Comparison of ENCODE assay signal across 8 cellular contexts in the genomic region with DNA sequence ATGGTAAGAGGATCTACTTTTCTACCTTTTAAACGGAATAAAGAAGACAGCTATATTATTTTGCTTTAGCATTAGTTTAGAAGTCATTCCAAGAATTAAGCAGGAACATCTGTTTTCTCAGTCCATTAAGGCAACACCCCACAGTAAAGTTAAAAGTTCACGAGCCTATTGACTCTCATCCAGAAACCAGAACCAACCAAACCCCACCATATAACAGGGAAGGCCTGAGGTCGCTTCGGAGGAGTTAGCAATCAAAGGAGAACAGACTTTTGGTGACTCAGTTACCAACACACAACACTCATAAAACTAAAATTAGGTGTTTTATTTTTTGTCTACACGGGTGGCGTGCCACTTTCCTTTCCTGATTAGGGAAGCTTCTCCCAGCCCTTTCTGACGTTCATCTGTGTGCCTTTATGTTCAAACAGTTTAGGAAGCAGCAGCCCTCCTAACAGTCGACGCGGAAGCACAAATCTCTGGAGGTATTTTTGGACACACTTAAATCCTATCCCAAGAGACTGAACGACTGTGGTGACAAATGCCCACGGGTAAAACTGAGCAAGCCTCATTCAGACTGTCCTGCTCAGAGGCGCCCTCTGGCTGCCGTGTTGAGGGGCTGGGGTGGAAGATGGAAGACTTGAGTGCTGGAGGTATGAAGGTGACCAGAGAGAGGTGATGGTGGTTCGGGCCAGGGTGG. TPM values are rescaled to one million over a fixed set of nuclear protein-coding genes. Genes with fewer than 3 reads are reported as not detected.
DNase-seq lines count a peak whose midpoint lies in the region; ATAC-seq, FAIRE-seq and TF ChIP-seq lines count a peak whose summit lies in the region.

No MANE protein-coding gene starts in this region.

- H3K27ac Mint-ChIP-seq in WTC11: no peak overlapping the region

- peak; percentile 24 for DNase-seq in GDM1 (lab: John Stamatoyannopoulos, UW)
- DNase-seq in NCI-H1092 treated with DMSO at 0.1 percent for 48 hours (lab: John Stamatoyannopoulos, UW): peak; percentile 35
- DNase-seq in WTC11 (ENCODE audit: low spot score): peak; percentile 78
- peak; percentile 46 for DNase-seq in mammary epithelial cell
- peak; percentile 56 for DNase-seq in kidney tubule cell (ENCODE audit: low spot score)
- DNase-seq in stimulated activated CD4-positive, alpha-beta T cell treated with anti-CD3 and anti-CD28 coated beads, Interleukin-4, amount 100 ng/mL, for 4 hours: peak; percentile 66 to 75
- DNase-seq in frontal cortex (ENCODE audit: low spot score in 2 of 2): no peak

- dilution Hi-C loops in mammary epithelial cell (cut with HindIII; ENCODE audit: low sequenced_read_pairs): loop anchor here (5.0 kb wide), 1 partner anchor 83 kb away; no protein-coding TSS in a partner anchor

- no peak overlapping the region for H3K4me3 ChIP-seq in mammary epithelial cell (replicated peaks in 1 of 3; ENCODE audit: insufficient read depth in 1 of 3, low read depth in 2 of 3, low read length in 3 of 3)

- POLR2A ChIA-PET in WTC11 (lab: Charles Lee): no interaction called here

- in situ Hi-C loops in mammary epithelial cell (cut with MboI; ENCODE audit: low sequenced_read_pairs in 2 of 2): no loop called here

- no peaks in the 10 kb centered on the region for H3K9me3 Mint-ChIP-seq in WTC11

- H3K27ac ChIP-seq in mammary epithelial cell (ENCODE audit: insufficient read depth, low read depth, low read length): peak overlapping the region; percentile 24

- BruUV-seq in mammary epithelial cell (replicated peaks; lab: Mats Ljungman, UMichigan): no TSS peak

- H3K36me3 Mint-ChIP-seq in WTC11: no peaks in the 10 kb centered on the region

- H3K9ac ChIP-seq in mammary epithelial cell (ENCODE audit: insufficient read depth, low read length): no peak overlapping the region

- H3K27me3 Mint-ChIP-seq in WTC11 (ENCODE audit: low read depth): peaks cover 13% of the 10 kb centered on the region

- no peaks in the 10 kb centered on the region for H3K36me3 ChIP-seq in mammary epithelial cell (ENCODE audit: insufficient read depth, low read length)

- no peak overlapping the region for H3K4me3 Mint-ChIP-seq in WTC11

- WGBS in mammary epithelial cell (ENCODE audit: low coverage, missing lambda C conversion rate): 44% methylated on average over 15 of the region's 15 CpGs

- FAIRE-seq in frontal cortex (lab: Jason Lieb, UNC): no peak

- H2AFZ ChIP-seq in mammary epithelial cell (ENCODE audit: low read depth, low read length): no peak overlapping the region

- peak; percentile 87 for ATAC-seq in WTC11
- no peak for ATAC-seq in GM18868 (IDR thresholded peaks at IDR 0.05; ENCODE audit: unreplicated experiment)

- H3K4me1 Mint-ChIP-seq in WTC11: peaks cover 24% of the 10 kb centered on the region

- H3K4me2 ChIP-seq in mammary epithelial cell (ENCODE audit: insufficient read depth, low read depth, low read length): peak overlapping the region; percentile 1

- H3K79me2 ChIP-seq in mammary epithelial cell (ENCODE audit: insufficient read depth, low read length): no peaks in the 10 kb centered on the region

- TF ChIP-seq CTCF in WTC11 (IDR thresholded peaks at IDR 0.05): peak; percentile 81
- TF ChIP-seq CTCF in mammary epithelial cell (conservative IDR thresholded peaks at IDR 0.05 in 1 of 2, IDR thresholded peaks at IDR 0.05 in 1 of 2; ENCODE audit: extremely low read depth in 1 of 2, insufficient read depth in 1 of 2, low read depth in 1 of 2, low read length in 2 of 2): peak; percentile 83 to 84

- no peaks in the 10 kb centered on the region for H3K27me3 ChIP-seq in mammary epithelial cell (ENCODE audit: insufficient read depth, low read length)

- CTCF ChIA-PET in WTC11 (lab: Charles Lee): interaction anchor here (0.6 to 2.5 kb wide), 7 partner anchors 10 to 43 kb away, joined by 3 to 10 read pairs (median 5); no protein-coding TSS in a partner anchor
- CTCF ChIA-PET in mammary epithelial cell (lab: Charles Lee; ENCODE audit: low non-redundant PET): interaction anchor here (0.6 kb wide), 2 partner anchors 18 to 1336 kb away, joined by 3 to 10 read pairs; no protein-coding TSS in a partner anchor

- no peaks in the 10 kb centered on the region for H4K20me1 ChIP-seq in mammary epithelial cell (ENCODE audit: insufficient read depth, low read length)

- H3K4me1 ChIP-seq in mammary epithelial cell (ENCODE audit: insufficient read depth, low read length): peaks cover 53% of the 10 kb centered on the region

- no peaks in the 10 kb centered on the region for H3K9me3 ChIP-seq in mammary epithelial cell (replicated peaks; ENCODE audit: insufficient read depth, low read length)

- intact Hi-C loops in mammary epithelial cell (cut with micrococcal nuclease): loop anchor here (1.0 to 5.0 kb wide), 5 partner anchors 16 to 277 kb away; no protein-coding TSS in a partner anchor

TF ChIP-seq in WTC11, 78 proteins besides CTCF, POLR2A, EP300 and RAD21:
- TF ChIP-seq TEAD4 (CRISPR knock-in tag; IDR thresholded peaks at IDR 0.05) (no peak), ZNF396 (CRISPR knock-in tag; IDR thresholded peaks at IDR 0.05; ENCODE audit: borderline replicate concordance) (no peak)
- TF ChIP-seq, protein P1, sequence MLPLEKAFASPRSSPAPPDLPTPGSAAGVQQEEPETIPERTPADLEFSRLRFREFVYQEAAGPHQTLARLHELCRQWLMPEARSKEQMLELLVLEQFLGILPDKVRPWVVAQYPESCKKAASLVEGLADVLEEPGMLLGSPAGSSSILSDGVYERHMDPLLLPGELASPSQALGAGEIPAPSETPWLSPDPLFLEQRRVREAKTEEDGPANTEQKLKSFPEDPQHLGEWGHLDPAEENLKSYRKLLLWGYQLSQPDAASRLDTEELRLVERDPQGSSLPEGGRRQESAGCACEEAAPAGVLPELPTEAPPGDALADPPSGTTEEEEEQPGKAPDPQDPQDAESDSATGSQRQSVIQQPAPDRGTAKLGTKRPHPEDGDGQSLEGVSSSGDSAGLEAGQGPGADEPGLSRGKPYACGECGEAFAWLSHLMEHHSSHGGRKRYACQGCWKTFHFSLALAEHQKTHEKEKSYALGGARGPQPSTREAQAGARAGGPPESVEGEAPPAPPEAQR (CRISPR knock-in tag; IDR thresholded peaks at IDR 0.05): peak; percentile 68; the same call in 1 of the 2 replicates

RNA-seq across cellular contexts. Expression of a gene that starts 8.6 kb away (rescaled TPM):
- total RNA-seq in WTC11 (2021) (not detected in 3 replicates), mammary epithelial cell (not detected), frontal cortex (not detected)
- polyA plus RNA-seq in mammary epithelial cell: not detected
- not detected for polyA minus RNA-seq in mammary epithelial cell

RNA-seq across cellular contexts. Expression of a gene that starts 9.0 kb away (rescaled TPM):
- total RNA-seq in WTC11 (2021): 0.52 to 0.76 TPM (median 0.71 TPM) in 3 replicates
- 1 to 10 TPM in 1 of 2 donors, under 1 TPM in 1; 0.14 to 3.0 TPM for total RNA-seq in mammary epithelial cell
- polyA plus RNA-seq in mammary epithelial cell: not detected
- not detected for polyA minus RNA-seq in mammary epithelial cell
- total RNA-seq in frontal cortex: 3.3 TPM

RNA-seq across cellular contexts. Expression of a gene that starts 55.8 kb away (rescaled TPM):
- total RNA-seq in WTC11 (2021) (not detected in 3 replicates), mammary epithelial cell (not detected), frontal cortex (not detected)
- polyA plus RNA-seq in mammary epithelial cell: 0.05 TPM
- not detected for polyA minus RNA-seq in mammary epithelial cell

Comparison
In these comparisons a context has a peak if more than half of its experiments do, and no peak if none do; other contexts are left out.
1. DNase-seq: peak in GDM1 (single experiment), NCI-H1092 treated with DMSO at 0.1 percent for 48 hours (single experiment), WTC11 (single experiment), mammary epithelial cell (single experiment), kidney tubule cell (single experiment) and stimulated activated CD4-positive, alpha-beta T cell treated with anti-CD3 and anti-CD28 coated beads, Interleukin-4, amount 100 ng/mL, for 4 hours (2 of 2); none in frontal cortex (0 of 2).